Comparison of ENCODE assay signal across 1 cellular context in genomic region chr3:32435911-32436815, GRCh38.
TF ChIP-seq lines count a peak whose summit lies in the region.

No MANE protein-coding gene starts in this region.

TF ChIP-seq in HepG2, 621 proteins besides CTCF, POLR2A, EP300 and RAD21:
- TF ChIP-seq, protein P1, sequence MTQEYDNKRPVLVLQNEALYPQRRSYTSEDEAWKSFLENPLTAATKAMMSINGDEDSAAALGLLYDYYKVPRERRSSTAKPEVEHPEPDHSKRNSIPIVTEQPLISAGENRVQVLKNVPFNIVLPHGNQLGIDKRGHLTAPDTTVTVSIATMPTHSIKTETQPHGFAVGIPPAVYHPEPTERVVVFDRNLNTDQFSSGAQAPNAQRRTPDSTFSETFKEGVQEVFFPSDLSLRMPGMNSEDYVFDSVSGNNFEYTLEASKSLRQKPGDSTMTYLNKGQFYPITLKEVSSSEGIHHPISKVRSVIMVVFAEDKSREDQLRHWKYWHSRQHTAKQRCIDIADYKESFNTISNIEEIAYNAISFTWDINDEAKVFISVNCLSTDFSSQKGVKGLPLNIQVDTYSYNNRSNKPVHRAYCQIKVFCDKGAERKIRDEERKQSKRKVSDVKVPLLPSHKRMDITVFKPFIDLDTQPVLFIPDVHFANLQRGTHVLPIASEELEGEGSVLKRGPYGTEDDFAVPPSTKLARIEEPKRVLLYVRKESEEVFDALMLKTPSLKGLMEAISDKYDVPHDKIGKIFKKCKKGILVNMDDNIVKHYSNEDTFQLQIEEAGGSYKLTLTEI (CRISPR knock-in tag; conservative IDR thresholded peaks at IDR 0.05) = no peak
- TF ChIP-seq ZBTB42 (CRISPR knock-in tag; IDR thresholded peaks at IDR 0.05) (no peak), ZNF33A (CRISPR knock-in tag; IDR thresholded peaks at IDR 0.05; ENCODE audit: borderline replicate concordance) (no peak), WIZ (CRISPR knock-in tag; IDR thresholded peaks at IDR 0.05) (no peak), RBFOX2 (IDR thresholded peaks at IDR 0.05; ENCODE audit: low read depth, low read length) (no peak), ZSCAN22 (CRISPR knock-in tag; IDR thresholded peaks at IDR 0.05) (no peak), ZNF335 (CRISPR knock-in tag; IDR thresholded peaks at IDR 0.05) (no peak), ZNF530 (CRISPR knock-in tag; IDR thresholded peaks at IDR 0.05; ENCODE audit: low read depth) (no peak), MZF1 (CRISPR knock-in tag; IDR thresholded peaks at IDR 0.05; ENCODE audit: borderline replicate concordance) (no peak)
- TF ChIP-seq, protein P2, sequence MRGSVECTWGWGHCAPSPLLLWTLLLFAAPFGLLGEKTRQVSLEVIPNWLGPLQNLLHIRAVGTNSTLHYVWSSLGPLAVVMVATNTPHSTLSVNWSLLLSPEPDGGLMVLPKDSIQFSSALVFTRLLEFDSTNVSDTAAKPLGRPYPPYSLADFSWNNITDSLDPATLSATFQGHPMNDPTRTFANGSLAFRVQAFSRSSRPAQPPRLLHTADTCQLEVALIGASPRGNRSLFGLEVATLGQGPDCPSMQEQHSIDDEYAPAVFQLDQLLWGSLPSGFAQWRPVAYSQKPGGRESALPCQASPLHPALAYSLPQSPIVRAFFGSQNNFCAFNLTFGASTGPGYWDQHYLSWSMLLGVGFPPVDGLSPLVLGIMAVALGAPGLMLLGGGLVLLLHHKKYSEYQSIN (CRISPR knock-in tag; IDR thresholded peaks at IDR 0.05; ENCODE audit: borderline replicate concordance) = no peak
